Comparison of ENCODE assay signal across 15 cellular contexts in the genomic region with DNA sequence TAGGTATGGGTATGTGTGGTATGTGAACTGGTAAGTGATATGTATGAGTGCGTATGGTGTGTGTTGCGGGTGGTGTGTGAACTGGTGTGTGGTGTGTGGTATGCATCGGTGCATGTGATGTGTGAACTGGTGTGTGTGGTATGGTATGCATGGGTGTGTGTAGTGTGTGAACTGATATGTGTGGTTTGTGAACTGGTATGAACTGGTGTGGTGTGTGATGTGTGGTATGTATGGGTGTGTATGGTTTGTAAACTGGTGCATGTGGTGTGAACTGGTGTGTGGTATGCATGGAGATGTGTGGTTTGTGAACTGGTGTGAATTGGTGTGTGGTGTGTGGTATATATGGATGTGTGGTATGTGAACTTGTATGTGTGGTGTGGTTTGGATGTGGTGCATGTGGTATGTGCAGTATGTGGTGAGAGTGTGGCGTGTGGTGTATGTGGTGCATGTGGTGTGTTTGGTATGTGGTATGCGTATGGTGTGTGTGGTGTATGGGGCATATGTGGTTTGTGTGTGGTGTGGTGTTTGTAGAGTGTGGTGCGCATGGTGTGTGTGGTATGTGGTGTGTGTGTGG.
DNase-seq lines count a peak whose midpoint lies in the region; ATAC-seq, FAIRE-seq and TF ChIP-seq lines count a peak whose summit lies in the region.
"Had no signal": no experiment of that assay in that cellular context is flagged by ENCODE, and none has a peak within 500 bp of the region (broad histone marks: within the 10 kb centered on the region; RNA-seq: fewer than 3 reads in every experiment).

No MANE protein-coding gene starts in this region.

- H3K9me1 ChIP-seq in K562 (ENCODE audit: control insufficient read depth, insufficient read depth, low read length): no peaks in the 10 kb centered on the region

- no peak overlapping the region for H2BK5ac ChIP-seq in neuronal stem cell (ENCODE audit: low read length)

- no peak overlapping the region for H3K14ac ChIP-seq in neuronal stem cell (ENCODE audit: low read length)

- 79% methylated on average over 6 of the region's 6 CpGs for WGBS in K562 (ENCODE audit: insufficient coverage, low coverage, missing lambda C conversion rate)
- WGBS in neuronal stem cell (ENCODE audit: extremely low coverage in 2 of 2, insufficient read length in 2 of 2, insufficient replicate concordance in 1 of 2), 2 donors: 100% methylated on average over 1 to 5 of the region's 6 CpGs

- TF ChIP-seq POLR2A in K562 (conservative IDR thresholded peaks at IDR 0.05): no peak

- no peak for ATAC-seq in activated CD8-positive, alpha-beta memory T cell treated with anti-CD3 and anti-CD28 coated beads, Interleukin-2, amount 10 ng/mL, durations not matched to agents 7 days and 5 days
- no peak for ATAC-seq in K562
- no peak for ATAC-seq in GM18867 (IDR thresholded peaks at IDR 0.05; ENCODE audit: unreplicated experiment)
- ATAC-seq: CD8-positive, alpha-beta T cell; HCT116 had no signal

- no peak overlapping the region for H3K27ac Mint-ChIP-seq in activated CD8-positive, alpha-beta memory T cell treated with anti-CD3 and anti-CD28 coated beads, Interleukin-2, amount 10 ng/mL, durations not matched to agents 7 days and 5 days
- H3K27ac Mint-ChIP-seq: CD14-positive monocyte; CD8-positive, alpha-beta T cell had no signal

- H3K4me3 ChIP-seq in K562: no peak overlapping the region
- H3K4me3 ChIP-seq in neuronal stem cell (ENCODE audit: low read length in 2 of 2): peak overlapping the region in 1 of 2 donors; percentile 60

- H2AFZ ChIP-seq in K562 (ENCODE audit: low read depth, low read length) (no peak overlapping the region), neuronal stem cell (ENCODE audit: low read length) (no peak overlapping the region)

- H3K4me1 ChIP-seq in K562 (replicated peaks in 1 of 2; ENCODE audit: control insufficient read depth in 2 of 2, insufficient read depth in 2 of 2, low read length in 2 of 2) (peaks cover 3% of the 10 kb centered on the region in 2 experiments; a peak in 1 of 5 replicates), neuronal stem cell (ENCODE audit: control insufficient read depth in 2 of 2, insufficient read depth in 1 of 2, low read depth in 1 of 2, low read length in 2 of 2) (peaks cover 11 to 13% of the 10 kb centered on the region in 2 donors)

- H3K4me1 Mint-ChIP-seq in activated CD8-positive, alpha-beta memory T cell treated with anti-CD3 and anti-CD28 coated beads, Interleukin-2, amount 10 ng/mL, durations not matched to agents 7 days and 5 days: no peaks in the 10 kb centered on the region

- H3K4ac ChIP-seq in neuronal stem cell (ENCODE audit: low read length): no peak overlapping the region

- H3K18ac ChIP-seq in neuronal stem cell (ENCODE audit: low read length): peak overlapping the region; percentile 39

- no peaks in the 10 kb centered on the region for H3K79me1 ChIP-seq in neuronal stem cell (ENCODE audit: low read depth, low read length)

- H3K4me3 Mint-ChIP-seq in activated CD8-positive, alpha-beta memory T cell treated with anti-CD3 and anti-CD28 coated beads, Interleukin-2, amount 10 ng/mL, durations not matched to agents 7 days and 5 days: no peak overlapping the region
- H3K4me3 Mint-ChIP-seq: CD14-positive monocyte; CD8-positive, alpha-beta T cell had no signal

- H3K27me3 Mint-ChIP-seq in activated CD8-positive, alpha-beta memory T cell treated with anti-CD3 and anti-CD28 coated beads, Interleukin-2, amount 10 ng/mL, durations not matched to agents 7 days and 5 days: no peaks in the 10 kb centered on the region

- H2AK5ac ChIP-seq in neuronal stem cell (ENCODE audit: low read depth, low read length): no peak overlapping the region

- no peak for TF ChIP-seq RAD21 in K562 (CRISPR knock-in tag; conservative IDR thresholded peaks at IDR 0.05 in 1 of 2, IDR thresholded peaks at IDR 0.05 in 1 of 2)

- BruUV-seq in K562 (replicated peaks; lab: Mats Ljungman, UMichigan): no TSS peak

- no peak for TF ChIP-seq EP300 in K562 (IDR thresholded peaks at IDR 0.05; ENCODE audit: low read length)

- POLR2A ChIA-PET in K562 (lab: Yijun Ruan, JAX): no interaction called here

- intact Hi-C loops in K562 (cut with micrococcal nuclease): no loop called here

- H3K9me3 Mint-ChIP-seq in activated CD8-positive, alpha-beta memory T cell treated with anti-CD3 and anti-CD28 coated beads, Interleukin-2, amount 10 ng/mL, durations not matched to agents 7 days and 5 days (ENCODE audit: low read depth): peaks cover 7% of the 10 kb centered on the region
- H3K9me3 Mint-ChIP-seq: CD8-positive, alpha-beta T cell had no signal

- in situ Hi-C loops in K562 (cut with MboI): no loop called here

- H2BK12ac ChIP-seq in neuronal stem cell (ENCODE audit: low read length): no peak overlapping the region

- H3K23ac ChIP-seq in neuronal stem cell (ENCODE audit: low read depth, low read length, poor library complexity): no peak overlapping the region

- no peaks in the 10 kb centered on the region for H4K20me1 ChIP-seq in K562 (replicated peaks; ENCODE audit: control insufficient read depth, insufficient read depth, low read length)

- FAIRE-seq in HTR-8/SVneo (lab: Jason Lieb, UNC) (peak; percentile 99), K562 (lab: Jason Lieb, UNC) (peak; percentile 49)
- FAIRE-seq: H54 had no signal

- H4K8ac ChIP-seq in neuronal stem cell (ENCODE audit: low read depth, low read length): no peak overlapping the region

- H2BK120ac ChIP-seq in neuronal stem cell (ENCODE audit: low read depth, low read length): no peak overlapping the region

- no peaks in the 10 kb centered on the region for H3K9me3 ChIP-seq in K562 (replicated peaks; ENCODE audit: control insufficient read depth, insufficient read depth, low read depth, low read length)
- H3K9me3 ChIP-seq in neuronal stem cell (replicated peaks in 1 of 2; ENCODE audit: control insufficient read depth in 2 of 2, insufficient read depth in 1 of 2, low read depth in 1 of 2, low read length in 2 of 2): peaks cover 12% of the 10 kb centered on the region in 2 donors

- H3K27ac ChIP-seq in K562 (ENCODE audit: extremely low read depth, low read depth, low read length) (no peak overlapping the region), neuronal stem cell (replicated peaks; ENCODE audit: low read length) (no peak overlapping the region)
- H3K27ac ChIP-seq: 22Rv1 had no signal

- H4K91ac ChIP-seq in neuronal stem cell (ENCODE audit: low read depth, low read length, poor library complexity): peak overlapping the region; percentile 34

- H3K9ac ChIP-seq in K562 (ENCODE audit: insufficient read depth in 1 of 2, low read depth in 2 of 2, low read length in 2 of 2) (no peak overlapping the region), neuronal stem cell (ENCODE audit: low read depth, low read length, poor library complexity) (no peak overlapping the region)

- no peaks in the 10 kb centered on the region for H3K79me2 ChIP-seq in K562 (ENCODE audit: control insufficient read depth, insufficient read depth, low read length)

- no peak overlapping the region for H3K4me2 ChIP-seq in K562 (ENCODE audit: insufficient read depth, low read length)
- H3K4me2 ChIP-seq in neuronal stem cell (ENCODE audit: insufficient read depth, low read length, poor library complexity, severe bottlenecking): no peak overlapping the region

- H3K36me3 ChIP-seq in K562 (ENCODE audit: control insufficient read depth, insufficient read depth, low read length) (no peaks in the 10 kb centered on the region), neuronal stem cell (replicated peaks in 1 of 2; ENCODE audit: control insufficient read depth in 2 of 2, insufficient read depth in 2 of 2, low read length in 2 of 2) (peaks cover 0 to 3% of the 10 kb centered on the region in 2 donors)

- CTCF ChIA-PET in activated CD8-positive, alpha-beta memory T cell treated with anti-CD3 and anti-CD28 coated beads, Interleukin-2, amount 10 ng/mL, durations not matched to agents 7 days and 5 days (lab: Charles Lee): no interaction called here
- CTCF ChIA-PET in K562 (lab: Yijun Ruan, JAX; ENCODE audit: low intra/inter-chr PET ratio): no interaction called here

- H2BK15ac ChIP-seq in neuronal stem cell (ENCODE audit: low read length): no peak overlapping the region

- peak; percentile 26 for DNase-seq in activated CD8-positive, alpha-beta memory T cell treated with anti-CD3 and anti-CD28 coated beads, Interleukin-2, amount 50 U/mL, for 48 hours
- DNase-seq in activated CD8-positive, alpha-beta memory T cell treated with anti-CD3 and anti-CD28 coated beads, Interleukin-2, amount 10 ng/mL, durations not matched to agents 7 days and 5 days: no peak
- DNase-seq in HTR-8/SVneo (ENCODE audit: insufficient read length, low spot score): no peak
- no peak for DNase-seq in K562 (ENCODE audit: extremely low read depth in 1 of 4, low spot score in 3 of 4)
- no peak for DNase-seq in neuronal stem cell (ENCODE audit: low spot score)
- no peak for DNase-seq in NCI-H2196 treated with DMSO at 0.1 percent for 48 hours (lab: John Stamatoyannopoulos, UW; ENCODE audit: unreplicated experiment)
- no peak for DNase-seq in hypothalamus (lab: John Stamatoyannopoulos, UW)
- DNase-seq: CD8-positive, alpha-beta T cell; COR-L47; GF-D8 had no signal

- H3K36me3 Mint-ChIP-seq in activated CD8-positive, alpha-beta memory T cell treated with anti-CD3 and anti-CD28 coated beads, Interleukin-2, amount 10 ng/mL, durations not matched to agents 7 days and 5 days: no peaks in the 10 kb centered on the region
- H3K36me3 Mint-ChIP-seq: CD14-positive monocyte; CD8-positive, alpha-beta T cell had no signal

- H3K27me3 ChIP-seq in K562 (ENCODE audit: control insufficient read depth in 2 of 2, insufficient read depth in 2 of 2, low read length in 2 of 2): no peaks in the 10 kb centered on the region
- H3K27me3 ChIP-seq in neuronal stem cell (ENCODE audit: control insufficient read depth in 3 of 3, insufficient read depth in 3 of 3, low read depth in 1 of 3, low read length in 3 of 3): no peaks in the 10 kb centered on the region

- no peak for TF ChIP-seq CTCF in K562 (IDR thresholded peaks at IDR 0.05 in 2 of 3, conservative IDR thresholded peaks at IDR 0.05 in 1 of 3; ENCODE audit: insufficient read depth in 2 of 3, low read depth in 1 of 3, low read length in 3 of 3)

TF ChIP-seq in K562, 482 proteins besides CTCF, POLR2A, EP300 and RAD21 (continues in another document):
- TF ChIP-seq, protein P1, sequence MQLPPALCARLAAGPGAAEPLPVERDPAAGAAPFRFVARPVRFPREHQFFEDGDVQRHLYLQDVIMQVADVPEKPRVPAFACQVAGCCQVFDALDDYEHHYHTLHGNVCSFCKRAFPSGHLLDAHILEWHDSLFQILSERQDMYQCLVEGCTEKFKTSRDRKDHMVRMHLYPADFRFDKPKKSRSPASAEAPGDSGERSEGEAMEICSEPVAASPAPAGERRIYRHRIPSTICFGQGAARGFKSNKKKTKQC (CRISPR knock-in tag; IDR thresholded peaks at IDR 0.05): no peak
- TF ChIP-seq SIN3B (IDR thresholded peaks at IDR 0.05; ENCODE audit: low read depth): no peak
- TF ChIP-seq HDAC1 (IDR thresholded peaks at IDR 0.05): no peak
- no peak for TF ChIP-seq ZNF696 (CRISPR knock-in tag; conservative IDR thresholded peaks at IDR 0.05)
- no peak for TF ChIP-seq CREB1 (IDR thresholded peaks at IDR 0.05)
- no peak for TF ChIP-seq CREB1 (CRISPR knock-in tag; IDR thresholded peaks at IDR 0.05)
